Comparison of ENCODE assay signal across 8 cellular contexts in the genomic region with DNA sequence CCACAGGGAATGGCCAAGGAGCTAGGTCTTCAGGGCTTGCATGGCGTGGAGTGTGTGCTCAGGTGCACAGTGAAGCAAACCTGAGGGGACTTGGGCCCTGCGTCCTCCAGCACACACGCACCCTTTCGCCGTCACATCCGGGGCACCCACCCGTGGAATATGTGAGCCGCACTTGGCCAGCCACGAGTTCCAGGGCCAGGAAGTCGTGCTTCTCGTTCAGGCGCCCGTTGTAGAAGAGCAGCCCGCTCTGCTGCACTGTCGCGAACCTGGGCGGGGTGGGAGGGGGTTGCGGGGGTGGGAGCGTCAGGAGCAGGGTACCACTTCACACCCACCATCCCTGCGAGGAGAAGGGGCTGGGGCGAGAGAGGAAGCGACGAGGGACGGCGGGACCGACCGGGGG. TPM values are rescaled to one million over a fixed set of nuclear protein-coding genes. Genes with fewer than 3 reads are reported as not detected.
DNase-seq lines count a peak whose midpoint lies in the region; ATAC-seq and TF ChIP-seq lines count a peak whose summit lies in the region.

No MANE protein-coding gene starts in this region.

- no peak overlapping the region for H2AFZ ChIP-seq in MM.1S (ENCODE audit: low read length)

- no peak overlapping the region for H3K4me3 ChIP-seq in MM.1S (ENCODE audit: low read length)

- H4K20me1 ChIP-seq in MM.1S (ENCODE audit: insufficient read depth, low read length), result no peaks in the 10 kb centered on the region

- no peaks in the 10 kb centered on the region for H3K36me3 ChIP-seq in MM.1S (replicated peaks; ENCODE audit: insufficient read depth, low read length)

- ATAC-seq in memory B cell (ENCODE audit: low read depth), result peak; percentile 48
- no peak for ATAC-seq in HG03571 (IDR thresholded peaks at IDR 0.05; ENCODE audit: unreplicated experiment)

- H3K79me2 ChIP-seq in MM.1S (ENCODE audit: low read length), result no peaks in the 10 kb centered on the region

- DNase-seq in MM.1S (no peak), memory B cell (ENCODE audit: low spot score in 2 of 2) (no peak), SW480 (ENCODE audit: low spot score) (no peak), NCI-H1092 (lab: John Stamatoyannopoulos, UW) (no peak), NCI-H82 treated with DMSO at 0.1 percent for 48 hours (lab: John Stamatoyannopoulos, UW; ENCODE audit: unreplicated experiment) (no peak)
- peak; percentile 72 for DNase-seq in activated naive CD8-positive, alpha-beta T cell treated with anti-CD3 and anti-CD28 coated beads for 36 hours

- H3K4me2 ChIP-seq in MM.1S (ENCODE audit: low read depth, low read length), result peak overlapping the region; percentile 75; the same call in 1 of the 2 replicates

- H3F3A ChIP-seq in MM.1S (ENCODE audit: insufficient read depth, low read length), result peaks cover 9% of the 10 kb centered on the region; the same call in 1 of the 2 replicates

- peaks cover 19% of the 10 kb centered on the region for H3K36me3 Mint-ChIP-seq in activated naive CD8-positive, alpha-beta T cell treated with anti-CD3 and anti-CD28 coated beads for 36 hours
- no peaks in the 10 kb centered on the region for H3K36me3 Mint-ChIP-seq in memory B cell
- no peaks in the 10 kb centered on the region for H3K36me3 Mint-ChIP-seq in stimulated activated naive CD8-positive, alpha-beta T cell treated with anti-CD3 and anti-CD28 coated beads, Interleukin-15, Interleukin-2, amounts not matched to agents 100 ng/mL and 50 ng/mL, for 24 hours (ENCODE audit: low read depth)

- H3K27me3 Mint-ChIP-seq in activated naive CD8-positive, alpha-beta T cell treated with anti-CD3 and anti-CD28 coated beads for 36 hours, result peaks cover 9% of the 10 kb centered on the region
- no peaks in the 10 kb centered on the region for H3K27me3 Mint-ChIP-seq in memory B cell
- H3K27me3 Mint-ChIP-seq in stimulated activated naive CD8-positive, alpha-beta T cell treated with anti-CD3 and anti-CD28 coated beads, Interleukin-15, Interleukin-2, amounts not matched to agents 100 ng/mL and 50 ng/mL, for 24 hours, result peaks cover 8% of the 10 kb centered on the region

- H3K9me3 ChIP-seq in MM.1S (replicated peaks; ENCODE audit: insufficient read depth, low read length), result no peaks in the 10 kb centered on the region

- no peak overlapping the region for H3K9ac ChIP-seq in MM.1S (ENCODE audit: low read length)

- peak overlapping the region; percentile 83 for H3K4me3 Mint-ChIP-seq in activated naive CD8-positive, alpha-beta T cell treated with anti-CD3 and anti-CD28 coated beads for 36 hours
- H3K4me3 Mint-ChIP-seq in memory B cell, result peak overlapping the region; percentile 81
- peak overlapping the region; percentile 77 for H3K4me3 Mint-ChIP-seq in stimulated activated naive CD8-positive, alpha-beta T cell treated with anti-CD3 and anti-CD28 coated beads, Interleukin-15, Interleukin-2, amounts not matched to agents 100 ng/mL and 50 ng/mL, for 24 hours

- peaks cover 17% of the 10 kb centered on the region for H3K27me3 ChIP-seq in MM.1S (replicated peaks; ENCODE audit: insufficient read depth, low read length)

- no peaks in the 10 kb centered on the region for H3K9me3 Mint-ChIP-seq in activated naive CD8-positive, alpha-beta T cell treated with anti-CD3 and anti-CD28 coated beads for 36 hours
- no peaks in the 10 kb centered on the region for H3K9me3 Mint-ChIP-seq in memory B cell
- no peaks in the 10 kb centered on the region for H3K9me3 Mint-ChIP-seq in stimulated activated naive CD8-positive, alpha-beta T cell treated with anti-CD3 and anti-CD28 coated beads, Interleukin-15, Interleukin-2, amounts not matched to agents 100 ng/mL and 50 ng/mL, for 24 hours

- H3K27ac ChIP-seq in MM.1S (ENCODE audit: low read length), result no peak overlapping the region

- peaks cover 10% of the 10 kb centered on the region for H3K4me1 Mint-ChIP-seq in activated naive CD8-positive, alpha-beta T cell treated with anti-CD3 and anti-CD28 coated beads for 36 hours
- peaks cover 19% of the 10 kb centered on the region for H3K4me1 Mint-ChIP-seq in memory B cell
- peaks cover 21% of the 10 kb centered on the region for H3K4me1 Mint-ChIP-seq in stimulated activated naive CD8-positive, alpha-beta T cell treated with anti-CD3 and anti-CD28 coated beads, Interleukin-15, Interleukin-2, amounts not matched to agents 100 ng/mL and 50 ng/mL, for 24 hours (ENCODE audit: low read depth)

- peak overlapping the region; percentile 91 for H3K27ac Mint-ChIP-seq in activated naive CD8-positive, alpha-beta T cell treated with anti-CD3 and anti-CD28 coated beads for 36 hours
- peak overlapping the region; percentile 68 for H3K27ac Mint-ChIP-seq in memory B cell
- H3K27ac Mint-ChIP-seq in stimulated activated naive CD8-positive, alpha-beta T cell treated with anti-CD3 and anti-CD28 coated beads, Interleukin-15, Interleukin-2, amounts not matched to agents 100 ng/mL and 50 ng/mL, for 24 hours, result peak overlapping the region; percentile 88

- no peaks in the 10 kb centered on the region for H3K9me2 ChIP-seq in MM.1S (replicated peaks; ENCODE audit: insufficient read depth, low read length)

- peaks cover 23% of the 10 kb centered on the region for H3K4me1 ChIP-seq in MM.1S (ENCODE audit: low read length)

- TF ChIP-seq CTCF in MM.1S (IDR thresholded peaks at IDR 0.05; ENCODE audit: low read length), result no peak

RNA-seq across cellular contexts. Expression of a gene that starts 7.1 kb away (rescaled TPM):
- 10 to 100 TPM; 18.2 to 18.6 TPM for total RNA-seq in activated naive CD8-positive, alpha-beta T cell treated with anti-CD3 and anti-CD28 coated beads for 36 hours

RNA-seq across cellular contexts. Expression of a gene that starts 20.3 kb away (rescaled TPM):
- total RNA-seq in activated naive CD8-positive, alpha-beta T cell treated with anti-CD3 and anti-CD28 coated beads for 36 hours, result 10 to 100 TPM; 16.6 to 18.4 TPM

RNA-seq across cellular contexts. Expression of a gene that starts 30.1 kb away (rescaled TPM):
- 10 to 100 TPM; 43.8 to 43.9 TPM for total RNA-seq in activated naive CD8-positive, alpha-beta T cell treated with anti-CD3 and anti-CD28 coated beads for 36 hours

RNA-seq across cellular contexts. Expression of a gene that starts 34.0 kb away (rescaled TPM):
- not detected for total RNA-seq in activated naive CD8-positive, alpha-beta T cell treated with anti-CD3 and anti-CD28 coated beads for 36 hours

RNA-seq across cellular contexts. Expression of a gene that starts 46.1 kb away (rescaled TPM):
- total RNA-seq in activated naive CD8-positive, alpha-beta T cell treated with anti-CD3 and anti-CD28 coated beads for 36 hours, result 100 to 1,000 TPM; 193 to 209 TPM
